Comparison of ENCODE assay signal across 8 cellular contexts in the genomic region with DNA sequence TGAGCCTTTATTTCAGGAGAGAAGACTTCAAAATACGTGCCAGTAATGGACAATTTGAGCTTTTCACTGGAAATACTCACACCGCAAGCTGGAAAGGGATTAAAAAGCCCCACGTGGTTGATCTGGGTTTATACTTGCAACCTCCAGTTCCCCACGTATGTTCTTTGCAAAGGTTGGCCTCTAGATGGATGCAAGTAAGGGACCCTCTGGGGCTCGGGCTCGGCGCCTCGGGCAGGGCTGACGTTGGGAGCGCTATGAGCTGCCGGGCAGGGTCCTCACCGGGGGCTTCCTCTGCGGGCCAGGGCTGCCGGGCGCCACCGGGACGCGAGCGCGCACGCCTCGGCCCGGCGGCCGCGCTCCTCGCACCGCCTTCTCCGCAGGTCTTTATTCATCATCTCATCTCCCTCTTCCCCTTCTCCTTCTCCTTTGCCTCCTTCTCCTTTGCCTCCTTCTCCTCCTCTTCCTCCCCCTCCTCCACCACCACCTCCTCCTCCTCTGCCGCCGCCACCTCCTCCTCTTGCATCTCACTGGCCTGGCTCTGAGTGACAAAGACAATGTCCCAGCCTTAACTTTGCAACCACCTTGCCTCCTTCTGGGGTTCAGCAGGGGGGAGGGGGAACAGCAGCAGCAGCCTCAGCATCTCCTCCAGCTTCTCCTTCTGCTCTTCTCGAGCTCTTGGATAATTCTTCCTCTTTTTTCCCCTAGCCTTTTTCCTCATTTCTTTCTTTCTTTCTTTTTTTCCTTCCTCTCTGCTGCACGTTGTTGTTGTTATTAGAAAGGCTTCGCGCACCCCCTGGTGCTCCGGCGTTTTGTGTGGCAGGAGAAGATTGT. TPM values are rescaled to one million over a fixed set of nuclear protein-coding genes. Genes with fewer than 3 reads are reported as not detected.
A peak's percentile ranks its signal among the peaks of the same experiment; 100 is the strongest.
DNase-seq lines count a peak whose midpoint lies in the region; ATAC-seq and TF ChIP-seq lines count a peak whose summit lies in the region.

No MANE protein-coding gene starts in this region.

- 0% methylated on average over 37 of the region's 37 CpGs for WGBS in psoas muscle, 3 donors

- peaks cover 5% of the 10 kb centered on the region for H3K4me1 Mint-ChIP-seq in activated T-helper 2 cell treated with anti-CD3 and anti-CD28 coated beads, Interferon-gamma antibody, Interleukin-2, Interleukin-4, amounts not matched to agents 10 μg/mL and 5 μg/mL and 100 μg/mL, durations not matched to agents 14 hours and 24 hours and 36 hours (ENCODE audit: low read depth)

- H3K27me3 Mint-ChIP-seq in activated T-helper 2 cell treated with anti-CD3 and anti-CD28 coated beads, Interferon-gamma antibody, Interleukin-2, Interleukin-4, amounts not matched to agents 10 μg/mL and 5 μg/mL and 100 μg/mL, durations not matched to agents 14 hours and 24 hours and 36 hours (ENCODE audit: low read depth) = peaks cover 65% of the 10 kb centered on the region

- peak overlapping the region; percentile 79 for H3K4me3 ChIP-seq in psoas muscle

- H3K36me3 Mint-ChIP-seq in activated T-helper 2 cell treated with anti-CD3 and anti-CD28 coated beads, Interferon-gamma antibody, Interleukin-2, Interleukin-4, amounts not matched to agents 10 μg/mL and 5 μg/mL and 100 μg/mL, durations not matched to agents 14 hours and 24 hours and 36 hours (ENCODE audit: low read depth) = no peaks in the 10 kb centered on the region

- H3K9me3 ChIP-seq in psoas muscle = no peaks in the 10 kb centered on the region

- peaks cover 5% of the 10 kb centered on the region for H3K4me1 ChIP-seq in psoas muscle

- intact Hi-C loops in activated T-helper 2 cell treated with anti-CD3 and anti-CD28 coated beads, Interferon-gamma antibody, Interleukin-2, Interleukin-4, amounts not matched to agents 10 μg/mL and 5 μg/mL and 100 μg/mL, durations not matched to agents 14 hours and 24 hours and 36 hours (cut with micrococcal nuclease) = no loop called here
- intact Hi-C loops in left ventricle myocardium superior (cut with micrococcal nuclease) = no loop called here
- intact Hi-C loops in psoas muscle (cut with DNase I) = loop anchor here (2.0 to 10.0 kb wide), 10 partner anchors 56 to 960 kb away; no protein-coding TSS in a partner anchor

- H3K36me3 ChIP-seq in psoas muscle (ENCODE audit: insufficient read depth in 1 of 2, low read depth in 1 of 2) = no peaks in the 10 kb centered on the region

- no peaks in the 10 kb centered on the region for H3K27me3 ChIP-seq in psoas muscle (ENCODE audit: insufficient read depth in 3 of 3, low read length in 2 of 3)

- H3K27ac ChIP-seq in psoas muscle = peak overlapping the region; percentile 95

- peak; percentile 16 for TF ChIP-seq CTCF in psoas muscle (IDR thresholded peaks at IDR 0.05)

- ATAC-seq in left ventricle myocardium superior = peak; percentile 26
- peak; percentile 42 to 59 (median 48) for ATAC-seq in psoas muscle
- ATAC-seq in HG03521 (IDR thresholded peaks at IDR 0.05; ENCODE audit: unreplicated experiment) = no peak
- ATAC-seq in HG02571 (IDR thresholded peaks at IDR 0.05; ENCODE audit: unreplicated experiment) = no peak
- ATAC-seq in HG02642 (IDR thresholded peaks at IDR 0.05; ENCODE audit: poor library complexity, unreplicated experiment) = no peak

- H3K9me3 Mint-ChIP-seq in activated T-helper 2 cell treated with anti-CD3 and anti-CD28 coated beads, Interferon-gamma antibody, Interleukin-2, Interleukin-4, amounts not matched to agents 10 μg/mL and 5 μg/mL and 100 μg/mL, durations not matched to agents 14 hours and 24 hours and 36 hours = no peaks in the 10 kb centered on the region

- DNase-seq in Daoy (ENCODE audit: low read depth) = peak; percentile 68
- peak; percentile 21 for DNase-seq in KG1 (lab: John Stamatoyannopoulos, UW)
- no peak for DNase-seq in activated T-helper 2 cell treated with anti-CD3 and anti-CD28 coated beads, Interferon-gamma antibody, Interleukin-2, Interleukin-4, amounts not matched to agents 10 μg/mL and 5 μg/mL and 100 μg/mL, durations not matched to agents 14 hours and 24 hours and 36 hours (ENCODE audit: low spot score)
- peak; percentile 65 for DNase-seq in left ventricle myocardium superior
- peak in 1 of 2 donors; percentile 60 for DNase-seq in psoas muscle

- no peak overlapping the region for H3K27ac Mint-ChIP-seq in activated T-helper 2 cell treated with anti-CD3 and anti-CD28 coated beads, Interferon-gamma antibody, Interleukin-2, Interleukin-4, amounts not matched to agents 10 μg/mL and 5 μg/mL and 100 μg/mL, durations not matched to agents 14 hours and 24 hours and 36 hours

- H3K4me3 Mint-ChIP-seq in activated T-helper 2 cell treated with anti-CD3 and anti-CD28 coated beads, Interferon-gamma antibody, Interleukin-2, Interleukin-4, amounts not matched to agents 10 μg/mL and 5 μg/mL and 100 μg/mL, durations not matched to agents 14 hours and 24 hours and 36 hours (ENCODE audit: low read depth) = peak overlapping the region; percentile 65

RNA-seq across cellular contexts. Expression of gene ZNF462, which starts 0.6 kb away (rescaled TPM):
- total RNA-seq in Daoy (2014; rRNA removed; shearing (Covaris generic)) = 15.7 and 20.6 TPM in 2 replicates
- total RNA-seq in activated T-helper 2 cell treated with anti-CD3 and anti-CD28 coated beads, Interferon-gamma antibody, Interleukin-2, Interleukin-4, amounts not matched to agents 10 μg/mL and 5 μg/mL and 100 μg/mL, durations not matched to agents 14 hours and 24 hours and 36 hours = 0.09 and 0.11 TPM in 2 replicates
- total RNA-seq in left ventricle myocardium superior = 23.0 TPM
- total RNA-seq in psoas muscle = 100 to 1,000 TPM in 1 of 4 donors, 10 to 100 TPM in 3; 16.3 to 102 (median 24.6) TPM
- 1 to 10 TPM; 2.0 to 6.1 (median 2.5) TPM for polyA plus RNA-seq in psoas muscle

Comparison
In these comparisons a context has a peak if more than half of its experiments do, and no peak if none do; other contexts are left out.
1. ATAC-seq: peak in left ventricle myocardium superior (single experiment) and psoas muscle (4 of 4); none in HG03521 (single experiment), HG02571 (single experiment) and HG02642 (single experiment).
2. RNA of gene ZNF462, which starts 0.6 kb away (total RNA-seq): 16.3 to 102 TPM in psoas muscle, 23.0 TPM in left ventricle myocardium superior (single experiment) and 15.7 to 20.6 TPM in Daoy; 0.09 to 0.11 TPM in activated T-helper 2 cell treated with anti-CD3 and anti-CD28 coated beads, Interferon-gamma antibody, Interleukin-2, Interleukin-4, amounts not matched to agents 10 μg/mL and 5 μg/mL and 100 μg/mL, durations not matched to agents 14 hours and 24 hours and 36 hours; every median in the first group is over 10 times any median in the second.
3. intact Hi-C loops: an anchor here in psoas muscle (2.0 to 10.0 kb wide); none called in activated T-helper 2 cell treated with anti-CD3 and anti-CD28 coated beads, Interferon-gamma antibody, Interleukin-2, Interleukin-4, amounts not matched to agents 10 μg/mL and 5 μg/mL and 100 μg/mL, durations not matched to agents 14 hours and 24 hours and 36 hours and left ventricle myocardium superior.